Comparison of ENCODE assay signal across 8 cellular contexts in genomic region chr6:139376054-139376355, GRCh38. TPM values are rescaled to one million over a fixed set of nuclear protein-coding genes. Genes with fewer than 3 reads are reported as not detected.
A peak's percentile ranks its signal among the peaks of the same experiment; 100 is the strongest.
DNase-seq lines count a peak whose midpoint lies in the region; ATAC-seq and TF ChIP-seq lines count a peak whose summit lies in the region.

No MANE protein-coding gene starts in this region.

- H3K27ac Mint-ChIP-seq in endothelial cell (ENCODE audit: unreplicated experiment) (peak overlapping the region; percentile 96), neural crest cell (ENCODE audit: unreplicated experiment) (peak overlapping the region; percentile 98)

- H3K27ac ChIP-seq in RWPE2 (ENCODE audit: poor library complexity, severe bottlenecking), result peak overlapping the region; percentile 89

- H3K27me3 ChIP-seq in RWPE2 (ENCODE audit: insufficient read depth, poor library complexity, severe bottlenecking), result no peaks in the 10 kb centered on the region

- H3K36me3 ChIP-seq in RWPE2 (ENCODE audit: low read depth), result peaks cover 16% of the 10 kb centered on the region

- peak; percentile 33 for DNase-seq in GM20000 (ENCODE audit: low spot score)
- DNase-seq in RWPE2 (ENCODE audit: low spot score), result no peak
- no peak for DNase-seq in endothelial cell (ENCODE audit: low spot score)
- no peak for DNase-seq in neural crest cell (ENCODE audit: low read depth, low spot score)
- DNase-seq in NCI-H446 treated with DMSO at 0.1 percent for 48 hours (lab: John Stamatoyannopoulos, UW), result no peak
- DNase-seq in GM13976 (ENCODE audit: low spot score), result no peak

- peaks cover 23% of the 10 kb centered on the region for H3K36me3 Mint-ChIP-seq in endothelial cell (ENCODE audit: low read depth, unreplicated experiment)
- H3K36me3 Mint-ChIP-seq in neural crest cell (ENCODE audit: low read depth), result peaks cover 21% of the 10 kb centered on the region

- H3K27me3 Mint-ChIP-seq in endothelial cell (ENCODE audit: unreplicated experiment) (peaks cover 26% of the 10 kb centered on the region), neural crest cell (ENCODE audit: low read depth) (peaks cover 4% of the 10 kb centered on the region)

- no peaks in the 10 kb centered on the region for H3K9me3 ChIP-seq in RWPE2 (ENCODE audit: severe bottlenecking)

- H3K4me3 Mint-ChIP-seq in endothelial cell (ENCODE audit: unreplicated experiment) (peak overlapping the region; percentile 97), neural crest cell (peak overlapping the region; percentile 100)

- peaks cover 37% of the 10 kb centered on the region for H3K4me1 Mint-ChIP-seq in endothelial cell (ENCODE audit: unreplicated experiment)
- peaks cover 30% of the 10 kb centered on the region for H3K4me1 Mint-ChIP-seq in neural crest cell

- no peak for ATAC-seq in RWPE2 (ENCODE audit: low read depth)
- ATAC-seq in GM19455 (IDR thresholded peaks at IDR 0.05; ENCODE audit: unreplicated experiment), result no peak
- ATAC-seq in HG03097 (IDR thresholded peaks at IDR 0.05; ENCODE audit: low FRiP score, unreplicated experiment), result no peak

- H3K9me3 Mint-ChIP-seq in endothelial cell (ENCODE audit: unreplicated experiment) (no peaks in the 10 kb centered on the region), neural crest cell (no peaks in the 10 kb centered on the region)

- H3K4me1 ChIP-seq in RWPE2 (ENCODE audit: insufficient read depth, poor library complexity, severe bottlenecking), result peaks cover 30% of the 10 kb centered on the region

- TF ChIP-seq CTCF in GM20000 (IDR thresholded peaks at IDR 0.05; ENCODE audit: extremely low read depth, missing control alignments) (no peak), RWPE2 (IDR thresholded peaks at IDR 0.05; ENCODE audit: poor library complexity, severe bottlenecking) (no peak), endothelial cell (IDR thresholded peaks at IDR 0.05; ENCODE audit: unreplicated experiment) (no peak), neural crest cell (conservative IDR thresholded peaks at IDR 0.05) (no peak), GM13976 (IDR thresholded peaks at IDR 0.05; ENCODE audit: borderline replicate concordance, control extremely low read depth, extremely low read depth, insufficient read depth, missing control alignments) (no peak)

- peak overlapping the region; percentile 63 for H3K4me3 ChIP-seq in RWPE2 (ENCODE audit: severe bottlenecking)

- in situ Hi-C loops in GM13976 (cut with MboI; ENCODE audit: low sequenced_read_pairs, unreplicated experiment), result loop anchor here (25.0 kb wide), 1 partner anchor 511 kb away; no protein-coding TSS in a partner anchor

RNA-seq across cellular contexts. Expression of gene CITED2, which starts 1.6 kb away (rescaled TPM):
- 72.4 TPM for total RNA-seq in endothelial cell (ENCODE audit: unreplicated experiment)
- 122 and 126 TPM in 2 replicates for total RNA-seq in neural crest cell
